ENCODE assay signal across 24 cellular contexts in the genomic region with DNA sequence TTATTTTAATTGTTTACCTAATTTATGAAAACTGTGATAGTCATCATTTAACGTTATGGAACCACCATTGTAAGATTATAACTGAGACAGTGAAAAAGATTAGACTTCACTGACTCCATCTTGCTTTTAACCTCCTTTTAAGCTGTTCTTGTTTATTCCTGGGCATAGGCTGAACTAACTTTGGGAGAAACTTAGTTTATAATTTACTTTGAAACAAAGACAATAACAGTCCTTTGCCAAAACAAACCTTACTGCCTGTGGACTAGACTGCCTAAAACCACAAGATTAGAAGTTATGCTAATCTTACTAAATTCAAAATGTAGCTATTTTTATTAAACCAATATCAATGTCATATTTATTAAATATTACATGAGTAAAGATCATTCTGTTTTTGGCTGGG. TPM values are rescaled to one million over a fixed set of nuclear protein-coding genes. Genes with fewer than 3 reads are reported as not detected.
A peak's percentile ranks its signal among the peaks of the same experiment; 100 is the strongest.
DNase-seq lines count a peak whose midpoint lies in the region; ATAC-seq, FAIRE-seq and TF ChIP-seq lines count a peak whose summit lies in the region.
"Had no signal": no experiment of that assay in that cellular context is flagged by ENCODE, and none has a peak within 500 bp of the region (broad histone marks: within the 10 kb centered on the region; RNA-seq: fewer than 3 reads in every experiment).

No MANE protein-coding gene starts in this region.

- H3K4me3 Mint-ChIP-seq in endodermal cell: no peak overlapping the region
- no peak overlapping the region for H3K4me3 Mint-ChIP-seq in activated naive CD8-positive, alpha-beta T cell treated with anti-CD3 and anti-CD28 coated beads, Interleukin-2, amount 50 U/mL, for 24 hours
- H3K4me3 Mint-ChIP-seq: CD14-positive monocyte; CD4-positive, alpha-beta T cell; CD8-positive, alpha-beta memory T cell had no signal

- WGBS in A549 (ENCODE audit: missing lambda C conversion rate): 56% methylated on average over 1 of the region's 1 CpG
- WGBS in endodermal cell (ENCODE audit: insufficient coverage in 1 of 2, insufficient read length in 1 of 2), 2 experiments: 100% methylated on average over 1 of the region's 1 CpG
- 52% methylated on average over 1 of the region's 1 CpG for WGBS in right lobe of liver (ENCODE audit: insufficient coverage, low coverage, low lambda C conversion rate, missing lambda C conversion rate)

- no peaks in the 10 kb centered on the region; the same call in 2 of the 3 replicates for H3K9me3 ChIP-seq in A549
- peaks cover 81% of the 10 kb centered on the region for H3K9me3 ChIP-seq in endodermal cell (ENCODE audit: control insufficient read depth, low read length)
- H3K9me3 ChIP-seq in right lobe of liver: no peaks in the 10 kb centered on the region
- no peaks in the 10 kb centered on the region for H3K9me3 ChIP-seq in upper lobe of right lung
- H3K9me3 ChIP-seq: BE2C had no signal

- POLR2A ChIA-PET in A549 (lab: Yijun Ruan, JAX): no interaction called here

- H3K4me1 ChIP-seq in A549 (no peaks in the 10 kb centered on the region), endodermal cell (ENCODE audit: control insufficient read depth, insufficient read depth, low read length) (peaks cover 5% of the 10 kb centered on the region), right lobe of liver (peaks cover 0 to 19% (median 0%) of the 10 kb centered on the region in 4 donors), upper lobe of right lung (no peaks in the 10 kb centered on the region)
- H3K4me1 ChIP-seq: BE2C; BLaER1 treated with 17β-estradiol and CSF1 and Interleukin-3, amounts not matched to agents 10 nM and 100 nM had no signal

- H3K36me3 Mint-ChIP-seq in endodermal cell (ENCODE audit: low read depth): peaks cover 31% of the 10 kb centered on the region
- H3K36me3 Mint-ChIP-seq in activated naive CD8-positive, alpha-beta T cell treated with anti-CD3 and anti-CD28 coated beads, Interleukin-2, amount 50 U/mL, for 24 hours (ENCODE audit: low read depth): peaks cover 3% of the 10 kb centered on the region
- H3K36me3 Mint-ChIP-seq: CD14-positive monocyte; CD8-positive, alpha-beta memory T cell had no signal

- H3K9me3 Mint-ChIP-seq in endodermal cell: peaks cover 75% of the 10 kb centered on the region
- no peaks in the 10 kb centered on the region for H3K9me3 Mint-ChIP-seq in activated naive CD8-positive, alpha-beta T cell treated with anti-CD3 and anti-CD28 coated beads, Interleukin-2, amount 50 U/mL, for 24 hours
- H3K9me3 Mint-ChIP-seq: CD4-positive, alpha-beta T cell had no signal

- CTCF ChIA-PET in A549 (lab: Yijun Ruan, JAX): interaction anchor here (1.4 kb wide), 1 partner anchor 15 kb away, joined by 9 read pairs; no protein-coding TSS in a partner anchor

- H3K27me3 ChIP-seq in endodermal cell (ENCODE audit: control insufficient read depth, insufficient read depth, low read length, poor library complexity, severe bottlenecking) (no peaks in the 10 kb centered on the region), right lobe of liver (no peaks in the 10 kb centered on the region), upper lobe of right lung (no peaks in the 10 kb centered on the region)
- H3K27me3 ChIP-seq: BE2C; BLaER1 treated with 17β-estradiol and CSF1 and Interleukin-3, amounts not matched to agents 10 nM and 100 nM had no signal

- H3K27ac ChIP-seq in A549: no peak overlapping the region
- H3K27ac ChIP-seq in endodermal cell (ENCODE audit: low read depth, low read length): no peak overlapping the region
- H3K27ac ChIP-seq in right lobe of liver: peak overlapping the region in 2 of 3 donors; percentile 21 to 24
- no peak overlapping the region for H3K27ac ChIP-seq in upper lobe of right lung
- H3K27ac ChIP-seq: BLaER1 treated with 17β-estradiol and CSF1 and Interleukin-3, amounts not matched to agents 10 nM and 100 nM; GM23248 had no signal

- H3K4me3 ChIP-seq in A549: no peak overlapping the region
- H3K4me3 ChIP-seq in endodermal cell (ENCODE audit: low read length): peak overlapping the region; percentile 58
- no peak overlapping the region for H3K4me3 ChIP-seq in right lobe of liver
- H3K4me3 ChIP-seq in upper lobe of right lung: no peak overlapping the region
- H3K4me3 ChIP-seq: BLaER1 treated with 17β-estradiol and CSF1 and Interleukin-3, amounts not matched to agents 10 nM and 100 nM; GM12878; GM23248 had no signal

- H3K4me2 ChIP-seq in A549: no peak overlapping the region
- H3K4me2 ChIP-seq: BLaER1 treated with 17β-estradiol and CSF1 and Interleukin-3, amounts not matched to agents 10 nM and 100 nM had no signal

- no peaks in the 10 kb centered on the region for H3K27me3 Mint-ChIP-seq in endodermal cell (ENCODE audit: insufficient read depth)
- H3K27me3 Mint-ChIP-seq in activated naive CD8-positive, alpha-beta T cell treated with anti-CD3 and anti-CD28 coated beads, Interleukin-2, amount 50 U/mL, for 24 hours: no peaks in the 10 kb centered on the region
- H3K27me3 Mint-ChIP-seq: CD4-positive, alpha-beta T cell had no signal

- H3K36me3 ChIP-seq in endodermal cell (ENCODE audit: control insufficient read depth, insufficient read depth, low read length) (peaks cover 12% of the 10 kb centered on the region), right lobe of liver (no peaks in the 10 kb centered on the region), upper lobe of right lung (no peaks in the 10 kb centered on the region)
- H3K36me3 ChIP-seq: BE2C; BLaER1 treated with 17β-estradiol and CSF1 and Interleukin-3, amounts not matched to agents 10 nM and 100 nM had no signal

- TF ChIP-seq RAD21 in A549 (conservative IDR thresholded peaks at IDR 0.05 in 1 of 2, IDR thresholded peaks at IDR 0.05 in 1 of 2): no peak

- ATAC-seq in A549: no peak
- ATAC-seq in right lobe of liver: peak; percentile 46 to 81 (median 66)
- ATAC-seq in activated naive CD8-positive, alpha-beta T cell treated with anti-CD3 and anti-CD28 coated beads, Interleukin-2, amount 50 U/mL, for 24 hours: no peak
- ATAC-seq in upper lobe of right lung: no peak
- ATAC-seq: GM12878 had no signal

- H3K27ac Mint-ChIP-seq in endodermal cell: no peak overlapping the region
- no peak overlapping the region for H3K27ac Mint-ChIP-seq in activated naive CD8-positive, alpha-beta T cell treated with anti-CD3 and anti-CD28 coated beads, Interleukin-2, amount 50 U/mL, for 24 hours
- H3K27ac Mint-ChIP-seq: CD14-positive monocyte; CD4-positive, alpha-beta T cell had no signal

- H3K9ac ChIP-seq in endodermal cell (ENCODE audit: extremely low read depth, low read length, poor library complexity, severe bottlenecking): no peak overlapping the region
- H3K9ac ChIP-seq: BLaER1 treated with 17β-estradiol and CSF1 and Interleukin-3, amounts not matched to agents 10 nM and 100 nM; GM23248 had no signal

- TF ChIP-seq CTCF in A549 (IDR thresholded peaks at IDR 0.05) (no peak), endodermal cell (conservative IDR thresholded peaks at IDR 0.05) (no peak), right lobe of liver (IDR thresholded peaks at IDR 0.05) (no peak), upper lobe of right lung (IDR thresholded peaks at IDR 0.05) (no peak)

- peaks cover 9% of the 10 kb centered on the region for H3K4me1 Mint-ChIP-seq in endodermal cell
- H3K4me1 Mint-ChIP-seq in activated naive CD8-positive, alpha-beta T cell treated with anti-CD3 and anti-CD28 coated beads, Interleukin-2, amount 50 U/mL, for 24 hours: no peaks in the 10 kb centered on the region
- H3K4me1 Mint-ChIP-seq: CD14-positive monocyte; CD8-positive, alpha-beta memory T cell had no signal

- no peak for FAIRE-seq in A549 (lab: Jason Lieb, UNC)
- FAIRE-seq: D721Med, GM12878, GM19239, H1 had no signal

- TF ChIP-seq POLR2A in A549 (IDR thresholded peaks at IDR 0.05; ENCODE audit: low read length) (no peak), right lobe of liver (IDR thresholded peaks at IDR 0.05) (no peak)

- DNase-seq in A549 (ENCODE audit: low read depth in 1 of 2, low spot score in 1 of 2) (no peak), endodermal cell (no peak), right lobe of liver (no peak), upper lobe of right lung (no peak)
- DNase-seq in activated naive CD8-positive, alpha-beta T cell treated with anti-CD3 and anti-CD28 coated beads, Interleukin-2, amount 50 U/mL, for 24 hours: no peak
- DNase-seq in activated effector memory CD4-positive, alpha-beta T cell treated with anti-CD3 and anti-CD28 coated beads, Interleukin-2, amount 50 U/mL, for 16 hours: no peak
- DNase-seq: ACHN; AML-193; BE2C; CD4-positive, alpha-beta T cell; CD8-positive, alpha-beta memory T cell; DMS 273 treated with DMSO at 0.1 percent for 48 hours; DMS79; EL; GDM1; GM23248; H7; HCEC 1CT had no signal

- no peak for TF ChIP-seq EP300 in A549 (IDR thresholded peaks at IDR 0.05)

- intact Hi-C loops in right lobe of liver (cut with DNase I) (no loop called here), upper lobe of right lung (cut with DNase I) (no loop called here)

RNA-seq across cellular contexts. Expression of a gene that starts 44.3 kb away (rescaled TPM):
- 7.0 and 8.1 TPM in 2 replicates for polyA plus RNA-seq in A549 (2011; rRNA removed)
- 0.47 and 0.73 TPM in 2 replicates for polyA plus RNA-seq in A549 (2012; cell fraction: cytosol; rRNA removed)
- polyA plus RNA-seq in A549 (2012; cell fraction: nucleus; rRNA removed): 0.22 and 0.56 TPM in 2 replicates
- 3.3 to 5.2 TPM (median 4.6 TPM) in 3 replicates for polyA plus RNA-seq in A549 (2017; fragmentation: RNase III; extraction: RNeasy Plus Mini Kit Qiagen cat#74134 plus additional on column Dnase treatment)
- 2.0 and 2.4 TPM in 2 replicates for polyA minus RNA-seq in A549 (2011; rRNA and poly(A)+ RNA removed)
- total RNA-seq in endodermal cell: 1 to 10 TPM; 5.8 to 7.8 TPM
- polyA plus RNA-seq in endodermal cell (2013, experiment 1 of 2): 17.6 TPM
- polyA plus RNA-seq in endodermal cell (2013, experiment 2 of 2): 15.0 TPM
- total RNA-seq in right lobe of liver: 100 to 1,000 TPM in 1 of 6 experiments, 10 to 100 TPM in 5; 47.9 to 189 (median 54.2) TPM
- 15.9 TPM for total RNA-seq in upper lobe of right lung
- polyA plus RNA-seq: CD8-positive, alpha-beta memory T cell had no signal

RNA-seq across cellular contexts. Expression of a gene that starts 46.7 kb away (rescaled TPM):
- polyA plus RNA-seq in A549 (2011; rRNA removed) (1.2 and 2.0 TPM in 2 replicates), A549 (2017; fragmentation: RNase III; extraction: RNeasy Plus Mini Kit Qiagen cat#74134 plus additional on column Dnase treatment) (1.3 to 1.8 TPM (median 1.6 TPM) in 3 replicates)
- 0.91 and 1.2 TPM in 2 replicates for polyA plus RNA-seq in A549 (2012; cell fraction: cytosol; rRNA removed)
- 0.53 and 1.0 TPM in 2 replicates for polyA plus RNA-seq in A549 (2012; cell fraction: nucleus; rRNA removed)
- polyA minus RNA-seq in A549 (2011; rRNA and poly(A)+ RNA removed): 2.3 and 3.9 TPM in 2 replicates
- total RNA-seq in endodermal cell (1 to 10 TPM; 4.3 to 7.9 TPM), right lobe of liver (1 to 10 TPM in 5 of 6 experiments, under 1 TPM in 1; 0.89 to 1.9 (median 1.7) TPM), upper lobe of right lung (1.9 TPM)
- 9.0 TPM for polyA plus RNA-seq in endodermal cell (2013, experiment 1 of 2)
- polyA plus RNA-seq in endodermal cell (2013, experiment 2 of 2): 11.1 TPM

RNA-seq across cellular contexts. Expression of a gene that starts 47.2 kb away (rescaled TPM):
- 48.6 and 61.8 TPM in 2 replicates for polyA plus RNA-seq in A549 (2011; rRNA removed)
- polyA plus RNA-seq in A549 (2012; cell fraction: cytosol; rRNA removed): 14.8 and 16.5 TPM in 2 replicates
- 11.7 and 12.6 TPM in 2 replicates for polyA plus RNA-seq in A549 (2012; cell fraction: nucleus; rRNA removed)
- polyA plus RNA-seq in A549 (2017; fragmentation: RNase III; extraction: RNeasy Plus Mini Kit Qiagen cat#74134 plus additional on column Dnase treatment): 49.1 to 55.4 TPM (median 49.3 TPM) in 3 replicates
- polyA minus RNA-seq in A549 (2011; rRNA and poly(A)+ RNA removed): 17.5 and 19.5 TPM in 2 replicates
- total RNA-seq in endodermal cell: 10 to 100 TPM; 36.0 to 43.6 TPM
- 42.6 TPM for polyA plus RNA-seq in endodermal cell (2013, experiment 1 of 2)
- 42.1 TPM for polyA plus RNA-seq in endodermal cell (2013, experiment 2 of 2)
- total RNA-seq in right lobe of liver: 10 to 100 TPM; 30.2 to 44.9 (median 39.6) TPM
- 29.6 TPM for total RNA-seq in upper lobe of right lung

Comparison
In these comparisons a context has a peak if more than half of its experiments do, and no peak if none do; other contexts are left out.
1. ATAC-seq: peak in right lobe of liver (4 of 4); none in A549 (0 of 2), activated naive CD8-positive, alpha-beta T cell treated with anti-CD3 and anti-CD28 coated beads, Interleukin-2, amount 50 U/mL, for 24 hours (single experiment) and upper lobe of right lung (single experiment).
2. H3K27ac ChIP-seq: peak in right lobe of liver (2 of 3); none in A549 (0 of 2), endodermal cell (single experiment) and upper lobe of right lung (single experiment).